28 cellular contexts compared by ENCODE assay signal in the genomic region with DNA sequence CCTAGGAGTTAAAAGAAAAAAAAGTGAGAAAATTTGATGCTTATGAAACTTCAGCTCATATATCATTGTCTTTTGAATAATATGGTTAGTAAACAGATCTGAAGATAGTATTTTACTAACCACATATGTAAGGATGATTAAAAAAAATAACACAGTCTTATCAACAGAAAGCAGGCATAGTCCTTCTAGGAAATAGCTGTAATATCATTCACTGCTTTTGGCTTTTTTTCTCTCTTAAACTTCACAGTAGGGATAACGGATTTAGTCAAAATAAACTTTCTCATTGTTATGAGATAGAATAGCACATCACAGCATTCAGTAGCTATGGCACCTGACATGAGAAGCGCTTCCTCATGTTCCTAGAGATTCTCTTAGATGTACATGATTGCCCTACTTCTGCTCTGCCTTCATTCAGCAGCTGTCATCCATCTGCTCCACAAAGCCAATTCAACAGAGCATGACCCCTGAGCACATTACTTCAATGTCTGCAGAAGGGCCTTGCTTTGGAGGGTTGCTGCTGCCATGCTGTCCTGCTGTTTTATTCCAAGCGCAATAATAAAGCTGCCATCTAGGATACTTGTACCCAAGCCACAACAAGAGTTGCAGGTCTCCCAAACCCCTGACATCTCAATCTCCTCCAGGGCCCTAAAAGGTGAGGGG.
DNase-seq lines count a peak whose midpoint lies in the region; ATAC-seq and TF ChIP-seq lines count a peak whose summit lies in the region.
"Had no signal": no experiment of that assay in that cellular context is flagged by ENCODE, and none has a peak within 500 bp of the region (broad histone marks: within the 10 kb centered on the region; RNA-seq: fewer than 3 reads in every experiment).

No MANE protein-coding gene starts in this region.

- peaks cover 43% of the 10 kb centered on the region for H3K4me1 ChIP-seq in BLaER1
- no peaks in the 10 kb centered on the region for H3K4me1 ChIP-seq in OCI-LY7 (ENCODE audit: insufficient read depth, low read length, poor library complexity, severe bottlenecking)
- peaks cover 9% of the 10 kb centered on the region for H3K4me1 ChIP-seq in ectodermal cell (ENCODE audit: control insufficient read depth, insufficient read depth, low read length)
- no peaks in the 10 kb centered on the region for H3K4me1 ChIP-seq in upper lobe of right lung
- H3K4me1 ChIP-seq: A549, right atrium auricular region had no signal

- intact Hi-C loops in OCI-LY7 (cut with micrococcal nuclease; ENCODE audit: unreplicated experiment) (no loop called here), upper lobe of right lung (cut with DNase I) (no loop called here)

- H3K4me3 ChIP-seq in BLaER1, result no peak overlapping the region
- no peak overlapping the region for H3K4me3 ChIP-seq in OCI-LY7 (ENCODE audit: low read depth, low read length, poor library complexity, severe bottlenecking)
- H3K4me3 ChIP-seq in ectodermal cell (ENCODE audit: insufficient read depth, low read depth, low read length), result no peak overlapping the region
- no peak overlapping the region for H3K4me3 ChIP-seq in upper lobe of right lung
- H3K4me3 ChIP-seq: A549, dorsolateral prefrontal cortex, heart left ventricle, ovary, right atrium auricular region, SK-N-MC, spleen, tibial nerve had no signal

- H3K27ac ChIP-seq in BLaER1 (no peak overlapping the region), OCI-LY7 (ENCODE audit: low read depth, low read length, poor library complexity, severe bottlenecking) (no peak overlapping the region), ectodermal cell (ENCODE audit: insufficient read depth, low read depth, low read length, poor library complexity, severe bottlenecking) (peak overlapping the region; percentile 36), upper lobe of right lung (no peak overlapping the region)
- H3K27ac ChIP-seq: A549, dorsolateral prefrontal cortex, heart left ventricle, ovary, right atrium auricular region, SK-N-MC, spleen had no signal

- no peaks in the 10 kb centered on the region for H3K27me3 ChIP-seq in BLaER1
- no peaks in the 10 kb centered on the region for H3K27me3 ChIP-seq in ectodermal cell (ENCODE audit: control insufficient read depth, insufficient read depth, low read length, poor library complexity, severe bottlenecking)
- no peaks in the 10 kb centered on the region for H3K27me3 ChIP-seq in upper lobe of right lung
- H3K27me3 ChIP-seq: dorsolateral prefrontal cortex, heart left ventricle, ovary, right atrium auricular region, spleen, tibial nerve had no signal

- CTCF ChIA-PET in OCI-LY7 (lab: Charles Lee; ENCODE audit: unreplicated experiment), result no interaction called here
- CTCF ChIA-PET in GM10248 (lab: Yijun Ruan, JAX), result interaction anchor here (1.1 to 1.4 kb wide), 3 partner anchors 12 to 30 kb away, joined by 3 to 5 read pairs (median 3); no protein-coding TSS in a partner anchor

- ATAC-seq in upper lobe of right lung, result no peak
- no peak for ATAC-seq in GM21390 (IDR thresholded peaks at IDR 0.05; ENCODE audit: unreplicated experiment)
- ATAC-seq: A549; activated CD4-positive, CD25-positive, alpha-beta regulatory T cell treated with anti-CD3 and anti-CD28 coated beads, Interleukin-2, amount 50 U/mL, for 24 hours; heart left ventricle; left colon had no signal

- H3K9me2 ChIP-seq in OCI-LY7 (ENCODE audit: insufficient read depth, low read length), result no peaks in the 10 kb centered on the region

- no TSS peak for BruUV-seq in OCI-LY7 (replicated peaks; lab: Mats Ljungman, UMichigan)

- no peaks in the 10 kb centered on the region for H3K79me2 ChIP-seq in OCI-LY7 (ENCODE audit: insufficient read depth, low read depth, low read length)

- H3K9ac ChIP-seq in BLaER1, result no peak overlapping the region

- POLR2A ChIA-PET in OCI-LY7 (lab: Charles Lee), result interaction anchor here (0.9 kb wide), 1 partner anchor 17 kb away, joined by 3 read pairs; no protein-coding TSS in a partner anchor
- POLR2A ChIA-PET in GM10248 (lab: Yijun Ruan, JAX), result no interaction called here

- peaks cover 43% of the 10 kb centered on the region for H3K36me3 ChIP-seq in BLaER1
- H3K36me3 ChIP-seq in OCI-LY7 (ENCODE audit: insufficient read depth, low read length), result peaks cover 68% of the 10 kb centered on the region
- H3K36me3 ChIP-seq in ectodermal cell (ENCODE audit: control insufficient read depth, insufficient read depth, low read length), result no peaks in the 10 kb centered on the region
- H3K36me3 ChIP-seq in upper lobe of right lung, result peaks cover 48% of the 10 kb centered on the region
- H3K36me3 ChIP-seq: ovary had no signal

- no peaks in the 10 kb centered on the region for H3K9me3 ChIP-seq in BLaER1
- no peaks in the 10 kb centered on the region for H3K9me3 ChIP-seq in OCI-LY7 (ENCODE audit: low read length)
- H3K9me3 ChIP-seq in ectodermal cell (ENCODE audit: control insufficient read depth, low read length), result no peaks in the 10 kb centered on the region
- H3K9me3 ChIP-seq in upper lobe of right lung, result no peaks in the 10 kb centered on the region
- H3K9me3 ChIP-seq: A549, heart left ventricle, ovary, right atrium auricular region, spleen, tibial nerve had no signal

- H4K20me1 ChIP-seq in BLaER1, result no peaks in the 10 kb centered on the region
- no peaks in the 10 kb centered on the region for H4K20me1 ChIP-seq in OCI-LY7 (ENCODE audit: insufficient read depth, low read length)

- 91 to 98% methylated on average over 3 of the region's 3 CpGs for WGBS in ectodermal cell, 2 experiments

- DNase-seq in NCI-H1694 treated with DMSO at 0.1 percent for 48 hours (lab: John Stamatoyannopoulos, UW) (peak; percentile 98), OCI-LY7 (ENCODE audit: low spot score) (peak; percentile 4), upper lobe of right lung (no peak), GM10248 (ENCODE audit: extremely low spot score) (no peak)
- DNase-seq in stimulated activated CD4-positive, alpha-beta T cell treated with anti-CD3 and anti-CD28 coated beads, Interleukin-4, amount 100 ng/mL, for 1 hour, result no peak
- DNase-seq: activated naive CD4-positive, alpha-beta T cell treated with Interleukin-2 at 50 U/mL for 16 hours; activated T-cell treated with anti-CD3 and anti-CD28 coated beads, Interleukin-2, amount 50 U/mL, for 24 hours; amygdala; Calu3; dorsolateral prefrontal cortex; GOT3; heart left ventricle; left colon; mesendoderm; NCI-H1105 treated with DMSO at 0.1 percent for 48 hours; NCI-H226; NK-92 treated with Interleukin-12 subunit alpha and Interleukin-12 subunit beta, amount 100 ng/mL, for 24 hours; ovary; spleen; stimulated activated CD4-positive, alpha-beta T cell treated with anti-CD3 and anti-CD28 coated beads, Interleukin-4, amount 100 ng/mL, for 4 hours had no signal

- H3K4me2 ChIP-seq in BLaER1, result peak overlapping the region; percentile 44
- no peak overlapping the region for H3K4me2 ChIP-seq in OCI-LY7 (ENCODE audit: low read length)
- H3K4me2 ChIP-seq: A549 had no signal

- H2AFZ ChIP-seq in OCI-LY7 (ENCODE audit: low read length), result no peak overlapping the region

- no peak for TF ChIP-seq CTCF in OCI-LY7 (conservative IDR thresholded peaks at IDR 0.05; ENCODE audit: low read length)
- no peak for TF ChIP-seq CTCF in upper lobe of right lung (IDR thresholded peaks at IDR 0.05)
- TF ChIP-seq CTCF in GM10248 (IDR thresholded peaks at IDR 0.05; ENCODE audit: control extremely low read depth, extremely low read depth, low read depth, missing control alignments), result no peak

Comparison
In these comparisons a context has a peak if more than half of its experiments do, and no peak if none do; other contexts are left out.
1. DNase-seq: peak in NCI-H1694 treated with DMSO at 0.1 percent for 48 hours (single experiment) and OCI-LY7 (single experiment); none in upper lobe of right lung (single experiment), GM10248 (single experiment) and stimulated activated CD4-positive, alpha-beta T cell treated with anti-CD3 and anti-CD28 coated beads, Interleukin-4, amount 100 ng/mL, for 1 hour (single experiment).